32 cellular contexts compared by ENCODE assay signal in the genomic region with DNA sequence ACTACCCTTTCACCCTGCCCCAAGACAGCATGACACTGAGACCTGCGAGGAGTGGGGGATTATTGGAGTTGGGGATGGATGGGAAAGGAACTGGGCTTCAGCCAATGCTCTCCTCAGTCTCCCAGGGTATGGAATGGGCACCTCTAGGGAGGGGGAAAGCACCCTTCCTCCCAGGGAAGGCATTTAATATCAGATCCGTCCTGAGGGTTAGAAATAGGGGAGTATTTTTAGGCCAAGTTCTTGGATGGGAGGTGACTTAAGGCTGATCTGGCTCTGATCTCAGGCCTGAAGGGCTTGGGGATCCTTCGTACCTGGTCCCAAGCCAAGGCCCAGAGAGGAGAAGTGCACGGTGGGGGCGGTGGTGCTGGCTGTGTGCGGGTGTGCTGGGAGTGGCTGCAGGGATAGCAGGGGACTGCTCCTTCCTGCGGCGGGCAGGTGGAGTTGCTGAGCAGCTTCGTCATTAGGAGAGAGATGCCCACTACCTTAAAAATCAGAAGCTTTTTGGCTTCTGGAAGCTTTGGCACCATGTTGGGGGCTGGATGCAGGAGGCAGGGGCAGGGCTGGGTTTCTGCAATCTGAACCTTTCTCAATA. TPM values are rescaled to one million over a fixed set of nuclear protein-coding genes. Genes with fewer than 3 reads are reported as not detected.
DNase-seq lines count a peak whose midpoint lies in the region; ATAC-seq and TF ChIP-seq lines count a peak whose summit lies in the region.
"Had no signal": no experiment of that assay in that cellular context is flagged by ENCODE, and none has a peak within 500 bp of the region (broad histone marks: within the 10 kb centered on the region; RNA-seq: fewer than 3 reads in every experiment).

No MANE protein-coding gene starts in this region.

- ATAC-seq in GM23338 (peak; percentile 67), sciatic nerve (peak; percentile 45), GM19328 (IDR thresholded peaks at IDR 0.05; ENCODE audit: unreplicated experiment) (no peak)
- ATAC-seq: activated CD4-positive, alpha-beta T cell treated with anti-CD3 and anti-CD28 coated beads for 36 hours had no signal

- H3K79me2 ChIP-seq in GM23338 (replicated peaks; ENCODE audit: insufficient read depth), result no peaks in the 10 kb centered on the region

- peaks cover 14% of the 10 kb centered on the region for H3K27me3 Mint-ChIP-seq in GM23338 (ENCODE audit: insufficient read depth, low read depth, poor library complexity)
- H3K27me3 Mint-ChIP-seq: activated CD4-positive, alpha-beta T cell treated with anti-CD3 and anti-CD28 coated beads for 36 hours had no signal

- peaks cover 28% of the 10 kb centered on the region for H3K4me1 ChIP-seq in GM23338 (ENCODE audit: insufficient read depth)
- H3K4me1 ChIP-seq in iPS-15b (ENCODE audit: control insufficient read depth, insufficient read depth, low read length), result peaks cover 10% of the 10 kb centered on the region

- H3K27ac ChIP-seq in GM23338 (ENCODE audit: low read depth), result peak overlapping the region; percentile 32; the same call in 1 of the 2 replicates
- H3K27ac ChIP-seq: brain microvascular endothelial cell, epithelial cell of prostate, heart left ventricle, neutrophil had no signal

- peaks cover 39% of the 10 kb centered on the region for H3K36me3 Mint-ChIP-seq in GM23338 (ENCODE audit: low read depth)

- 0 out of 2 replicates have a peak overlapping the region, but pooled peaks have one; percentile 33 for H3K27ac Mint-ChIP-seq in GM23338
- H3K27ac Mint-ChIP-seq: activated CD4-positive, alpha-beta T cell treated with anti-CD3 and anti-CD28 coated beads for 36 hours; T-helper 2 cell treated with Interferon-gamma antibody and Interleukin-4, amounts not matched to agents 5 μg/mL and 100 μg/mL, for 36 hours had no signal

- no peaks in the 10 kb centered on the region for H3K27me3 ChIP-seq in GM23338 (ENCODE audit: insufficient read depth)
- H3K27me3 ChIP-seq in H7 (ENCODE audit: control insufficient read depth, insufficient read depth, low read length), result no peaks in the 10 kb centered on the region
- no peaks in the 10 kb centered on the region for H3K27me3 ChIP-seq in iPS-15b (ENCODE audit: control insufficient read depth, insufficient read depth, low read length)
- H3K27me3 ChIP-seq: brain microvascular endothelial cell, heart left ventricle, neutrophil, stomach had no signal

- H3K4me3 ChIP-seq in GM23338 (no peak overlapping the region), H7 (ENCODE audit: insufficient read depth, low read depth, low read length) (no peak overlapping the region), iPS-15b (ENCODE audit: low read depth, low read length) (no peak overlapping the region)
- H3K4me3 ChIP-seq: heart left ventricle, skin epidermis, stomach had no signal

- no peaks in the 10 kb centered on the region; the same call in 2 of the 3 replicates for H3K9me3 Mint-ChIP-seq in GM23338
- H3K9me3 Mint-ChIP-seq: T-helper 2 cell treated with Interferon-gamma antibody and Interleukin-4, amounts not matched to agents 5 μg/mL and 100 μg/mL, for 36 hours had no signal

- H3K4me1 Mint-ChIP-seq in GM23338, result peaks cover 41% of the 10 kb centered on the region

- H2AFZ ChIP-seq in GM23338, result no peak overlapping the region

- no peaks in the 10 kb centered on the region for H3K9me3 ChIP-seq in iPS-15b (ENCODE audit: control insufficient read depth, insufficient read depth, low read length)
- H3K9me3 ChIP-seq: heart left ventricle, neutrophil, stomach had no signal

- no peaks in the 10 kb centered on the region for H3K9me2 ChIP-seq in GM23338 (ENCODE audit: insufficient read depth)

- H3K9ac ChIP-seq in iPS-15b (ENCODE audit: low read depth, low read length), result peak overlapping the region; percentile 5

- no peaks in the 10 kb centered on the region for H4K20me1 ChIP-seq in GM23338 (replicated peaks; ENCODE audit: insufficient read depth)

- H3K36me3 ChIP-seq in GM23338 (ENCODE audit: insufficient read depth) (peaks cover 9% of the 10 kb centered on the region), H7 (replicated peaks; ENCODE audit: control insufficient read depth, insufficient read depth, low read length) (peaks cover 12% of the 10 kb centered on the region), iPS-15b (ENCODE audit: control insufficient read depth, insufficient read depth, low read length) (peaks cover 18% of the 10 kb centered on the region)
- H3K36me3 ChIP-seq: brain microvascular endothelial cell, neutrophil had no signal

- DNase-seq in GM23338 (ENCODE audit: low spot score) (no peak), H7 (peak; percentile 75), sciatic nerve (ENCODE audit: low spot score) (no peak), NCI-H2029 treated with DMSO at 0.1 percent for 48 hours (lab: John Stamatoyannopoulos, UW) (no peak), NOMO-1 treated with DMSO at 0.1 percent for 48 hours (lab: John Stamatoyannopoulos, UW; ENCODE audit: unreplicated experiment) (no peak)
- DNase-seq: activated CD4-positive, alpha-beta T cell treated with anti-CD3 and anti-CD28 coated beads for 36 hours; activated T-cell treated with anti-CD3 and anti-CD28 coated beads, Interleukin-2, amount 50 U/mL, for 1 hour; brain microvascular endothelial cell; heart left ventricle; KBM-7; NCI-H1105; NCI-H187 treated with DMSO at 0.1 percent for 48 hours; NCI-H345; NCI-H774; stimulated activated CD4-positive, alpha-beta T cell treated with anti-CD3 and anti-CD28 coated beads, Interleukin-1b, Interleukin-23, amount 100 ng/mL, for 48 hours; stimulated activated CD8-positive, alpha-beta memory T cell treated with anti-CD3 and anti-CD28 coated beads, Interleukin-4, amount 100 ng/mL, for 48 hours; stomach; trophoblast cell had no signal

- no peak overlapping the region; the same call in 2 of the 3 replicates for H3K4me3 Mint-ChIP-seq in GM23338
- H3K4me3 Mint-ChIP-seq: activated CD4-positive, alpha-beta T cell treated with anti-CD3 and anti-CD28 coated beads for 36 hours; T-helper 2 cell treated with Interferon-gamma antibody and Interleukin-4, amounts not matched to agents 5 μg/mL and 100 μg/mL, for 36 hours had no signal

- intact Hi-C loops in sciatic nerve (cut with DNase I), result loop anchor here (5.0 kb wide), 1 partner anchor 61 kb away; no protein-coding TSS in a partner anchor

- no peak overlapping the region for H3K4me2 ChIP-seq in GM23338

- no peaks in the 10 kb centered on the region; the same call in 1 of the 2 replicates for H3F3A ChIP-seq in GM23338 (replicated peaks; ENCODE audit: low read depth)

- TF ChIP-seq CTCF in GM23338 (conservative IDR thresholded peaks at IDR 0.05; ENCODE audit: low read depth in 2 of 2), result peak in 1 of 2 experiments; percentile 26; a peak in 2 of 4 replicates

TF ChIP-seq in GM23338, 12 proteins besides CTCF, POLR2A, EP300 and RAD21 (continues in another document):
- TF ChIP-seq NANOG (IDR thresholded peaks at IDR 0.05; ENCODE audit: borderline replicate concordance) (no peak), ZNF331 (CRISPR knock-in tag; IDR thresholded peaks at IDR 0.05; ENCODE audit: low read depth) (no peak), POLR2AphosphoS5 (IDR thresholded peaks at IDR 0.05; ENCODE audit: low read depth) (no peak; the same call in 1 of the 2 replicates)
- TF ChIP-seq, protein P1, sequence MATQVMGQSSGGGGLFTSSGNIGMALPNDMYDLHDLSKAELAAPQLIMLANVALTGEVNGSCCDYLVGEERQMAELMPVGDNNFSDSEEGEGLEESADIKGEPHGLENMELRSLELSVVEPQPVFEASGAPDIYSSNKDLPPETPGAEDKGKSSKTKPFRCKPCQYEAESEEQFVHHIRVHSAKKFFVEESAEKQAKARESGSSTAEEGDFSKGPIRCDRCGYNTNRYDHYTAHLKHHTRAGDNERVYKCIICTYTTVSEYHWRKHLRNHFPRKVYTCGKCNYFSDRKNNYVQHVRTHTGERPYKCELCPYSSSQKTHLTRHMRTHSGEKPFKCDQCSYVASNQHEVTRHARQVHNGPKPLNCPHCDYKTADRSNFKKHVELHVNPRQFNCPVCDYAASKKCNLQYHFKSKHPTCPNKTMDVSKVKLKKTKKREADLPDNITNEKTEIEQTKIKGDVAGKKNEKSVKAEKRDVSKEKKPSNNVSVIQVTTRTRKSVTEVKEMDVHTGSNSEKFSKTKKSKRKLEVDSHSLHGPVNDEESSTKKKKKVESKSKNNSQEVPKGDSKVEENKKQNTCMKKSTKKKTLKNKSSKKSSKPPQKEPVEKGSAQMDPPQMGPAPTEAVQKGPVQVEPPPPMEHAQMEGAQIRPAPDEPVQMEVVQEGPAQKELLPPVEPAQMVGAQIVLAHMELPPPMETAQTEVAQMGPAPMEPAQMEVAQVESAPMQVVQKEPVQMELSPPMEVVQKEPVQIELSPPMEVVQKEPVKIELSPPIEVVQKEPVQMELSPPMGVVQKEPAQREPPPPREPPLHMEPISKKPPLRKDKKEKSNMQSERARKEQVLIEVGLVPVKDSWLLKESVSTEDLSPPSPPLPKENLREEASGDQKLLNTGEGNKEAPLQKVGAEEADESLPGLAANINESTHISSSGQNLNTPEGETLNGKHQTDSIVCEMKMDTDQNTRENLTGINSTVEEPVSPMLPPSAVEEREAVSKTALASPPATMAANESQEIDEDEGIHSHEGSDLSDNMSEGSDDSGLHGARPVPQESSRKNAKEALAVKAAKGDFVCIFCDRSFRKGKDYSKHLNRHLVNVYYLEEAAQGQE (IDR thresholded peaks at IDR 0.05; ENCODE audit: unreplicated experiment), result no peak

RNA-seq across cellular contexts. Expression of a gene that starts 7.0 kb away (rescaled TPM):
- total RNA-seq in GM23338 (2014; rRNA removed; shearing (Covaris generic)), result not detected in 2 replicates
- not detected in 2 replicates for polyA plus RNA-seq in GM23338 (2016; fragmentation: Nextera tagmentation; extraction: Ambion mirVana)
- 0.44 TPM in 1 of 2 replicates, not detected in the other for total RNA-seq in H7 (2014; rRNA removed; shearing (Covaris generic))
- 0.31 TPM for total RNA-seq in sciatic nerve
- total RNA-seq: chondrocyte, Daoy, HT1080, MCF 10A, mesenteric fat pad, myocyte, pulmonary artery endothelial cell, stomach had no signal
- polyA plus RNA-seq: heart left ventricle had no signal

RNA-seq across cellular contexts. Expression of a gene that starts 21.2 kb away (rescaled TPM):
- not detected in 2 replicates for total RNA-seq in GM23338 (2014; rRNA removed; shearing (Covaris generic))
- polyA plus RNA-seq in GM23338 (2016; fragmentation: Nextera tagmentation; extraction: Ambion mirVana), result not detected in 2 replicates
- total RNA-seq in H7 (2014; rRNA removed; shearing (Covaris generic)), result 0.42 TPM in 1 of 2 replicates, not detected in the other
- total RNA-seq in sciatic nerve, result not detected
- total RNA-seq: activated CD4-positive, alpha-beta T cell treated with anti-CD3 and anti-CD28 coated beads for 36 hours; activated CD8-positive, alpha-beta memory T cell treated with anti-CD3 and anti-CD28 coated beads for 36 hours; chondrocyte; Daoy; heart left ventricle; HT1080; MCF 10A; mesenteric fat pad; myocyte; pulmonary artery endothelial cell; stomach had no signal
- polyA plus RNA-seq: heart left ventricle, stomach had no signal

RNA-seq across cellular contexts. Expression of a gene that starts 30.7 kb away (rescaled TPM):
- total RNA-seq in GM23338 (2014; rRNA removed; shearing (Covaris generic)), result 49.4 and 57.4 TPM in 2 replicates
- 114 and 118 TPM in 2 replicates for polyA plus RNA-seq in GM23338 (2016; fragmentation: Nextera tagmentation; extraction: Ambion mirVana)
- total RNA-seq in H7 (2014; rRNA removed; shearing (Covaris generic)), result 73.7 and 97.8 TPM in 2 replicates
- 32.2 TPM for total RNA-seq in sciatic nerve

RNA-seq across cellular contexts. Expression of a gene that starts 31.1 kb away (rescaled TPM):
- 169 and 172 TPM in 2 replicates for total RNA-seq in GM23338 (2014; rRNA removed; shearing (Covaris generic))
- polyA plus RNA-seq in GM23338 (2016; fragmentation: Nextera tagmentation; extraction: Ambion mirVana), result 73.6 and 76.1 TPM in 2 replicates
- 83.4 and 89.5 TPM in 2 replicates for total RNA-seq in H7 (2014; rRNA removed; shearing (Covaris generic))
- 166 TPM for total RNA-seq in sciatic nerve

RNA-seq across cellular contexts. Expression of a gene that starts 57.4 kb away (rescaled TPM):
- total RNA-seq in GM23338 (2014; rRNA removed; shearing (Covaris generic)), result 105 and 117 TPM in 2 replicates
- 122 and 124 TPM in 2 replicates for polyA plus RNA-seq in GM23338 (2016; fragmentation: Nextera tagmentation; extraction: Ambion mirVana)
- total RNA-seq in H7 (2014; rRNA removed; shearing (Covaris generic)), result 66.7 and 79.1 TPM in 2 replicates
- 15.0 TPM for total RNA-seq in sciatic nerve
